8 cellular contexts compared by ENCODE assay signal in the genomic region with DNA sequence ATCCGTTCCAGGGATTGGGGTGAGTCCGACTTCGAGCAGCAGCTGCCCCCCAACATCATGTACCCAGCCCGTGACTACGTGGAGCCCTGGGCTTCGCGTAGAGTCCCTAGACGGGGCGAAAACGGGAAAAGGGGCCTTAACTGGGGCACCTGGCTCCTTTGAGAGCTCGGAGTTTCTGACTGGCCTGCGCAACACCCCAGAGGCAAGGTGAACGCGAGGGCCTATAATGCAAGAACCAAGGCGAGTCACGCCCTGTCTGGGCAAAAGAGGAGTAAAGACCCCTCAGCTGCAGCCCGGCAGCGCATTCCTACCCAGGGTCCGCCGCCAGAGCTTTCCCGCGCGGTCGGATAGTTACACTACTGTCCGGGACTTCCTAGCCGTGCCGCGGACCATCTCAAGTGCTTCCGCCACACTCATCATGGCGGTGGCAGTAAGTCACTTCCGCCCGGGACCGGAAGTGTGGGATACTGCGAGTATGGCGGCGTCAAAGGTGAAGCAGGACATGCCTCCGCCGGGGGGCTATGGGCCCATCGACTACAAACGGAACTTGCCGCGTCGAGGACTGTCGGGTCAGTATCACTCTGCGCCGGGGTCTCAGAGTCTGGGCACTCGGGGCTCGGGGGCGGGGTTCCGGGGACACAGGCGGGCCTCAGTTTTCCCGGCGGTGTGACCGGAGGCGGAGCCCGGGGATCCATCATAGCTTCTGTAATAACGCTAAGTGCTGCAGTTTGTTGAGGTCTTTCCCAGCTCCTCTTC. TPM values are rescaled to one million over a fixed set of nuclear protein-coding genes. Genes with fewer than 3 reads are reported as not detected.
DNase-seq lines count a peak whose midpoint lies in the region; ATAC-seq, FAIRE-seq and TF ChIP-seq lines count a peak whose summit lies in the region.

TSS of gene NDUFA13 (plus strand) at position 462 of the 756 bp plus-strand sequence. CDS start at position 476, 14 bp downstream.

- TF ChIP-seq POLR2A in GM19099 (IDR thresholded peaks at IDR 0.05; ENCODE audit: extremely low read depth, insufficient read length, low read depth): peak; percentile 92

- H3K36me3 ChIP-seq in kidney (ENCODE audit: control insufficient read depth in 1 of 2, insufficient read depth in 2 of 2, low read length in 2 of 2): peaks cover 2 to 5% of the 10 kb centered on the region in 2 donors

- peak within 1 kb of the TSS; percentile 90 to 99 for H3K9ac ChIP-seq in kidney (ENCODE audit: low read length in 2 of 2)

- peak within 1 kb of the TSS; percentile 32 to 83 for H3K27ac ChIP-seq in kidney (ENCODE audit: low read depth in 2 of 2, low read length in 2 of 2)

- H3K4me3 ChIP-seq in AG10803 (ENCODE audit: low read length) (peak within 1 kb of the TSS; percentile 94), kidney (ENCODE audit: low read length in 2 of 2) (peak within 1 kb of the TSS; percentile 95 to 97)

- intact Hi-C loops in kidney (cut with DNase I): no loop called here

- ATAC-seq in HG03378 (IDR thresholded peaks at IDR 0.05; ENCODE audit: unreplicated experiment): peak; percentile 77

- peaks cover 8 to 9% of the 10 kb centered on the region in 2 donors for H3K4me1 ChIP-seq in kidney (ENCODE audit: control insufficient read depth in 1 of 2, insufficient read depth in 1 of 2, low read depth in 1 of 2, low read length in 2 of 2)

- H3K9me3 ChIP-seq in kidney (ENCODE audit: control insufficient read depth in 1 of 2, low read length in 2 of 2): no peaks in the 10 kb centered on the region

- no peak for FAIRE-seq in kidney (lab: Jason Lieb, UNC)

- DNase-seq in AG10803 (ENCODE audit: low read depth) (peak; percentile 90), NCI-H460 (ENCODE audit: extremely low read depth, low read depth) (peak; percentile 84), cerebellar cortex (ENCODE audit: low spot score) (peak; percentile 94), kidney (peak; percentile 96)
- DNase-seq in activated CD4-positive, CD25-positive, alpha-beta regulatory T cell treated with anti-CD3 and anti-CD28 coated beads, Interleukin-2, amount 50 U/mL, for 72 hours: peak; percentile 97
- DNase-seq in stimulated activated CD4-positive, alpha-beta T cell treated with anti-CD3 and anti-CD28 coated beads, Interleukin-15, amount 100 ng/mL, for 1 hour (ENCODE audit: low read depth in 1 of 2, low spot score in 1 of 2): peak; percentile 92 to 93

- peak; percentile 24; the same call in 1 of the 2 replicates for TF ChIP-seq CTCF in AG10803 (conservative IDR thresholded peaks at IDR 0.05; ENCODE audit: low read length)
- no peak for TF ChIP-seq CTCF in kidney (IDR thresholded peaks at IDR 0.05; ENCODE audit: borderline replicate concordance, extremely low read depth, insufficient read depth)

RNA-seq across cellular contexts. Expression of gene NDUFA13, which starts in this region (rescaled TPM):
- 134 and 136 TPM in 2 replicates for total RNA-seq in NCI-H460 (2014; rRNA removed; shearing (Covaris generic))
- 74.0 and 81.4 TPM in 2 replicates for polyA plus RNA-seq in NCI-H460 (2014; cell fraction: nucleus; rRNA removed)
- total RNA-seq in kidney: 328 TPM
- 627 TPM for polyA plus RNA-seq in kidney (ENCODE audit: insufficient read depth, low read depth, low replicate concordance)

Comparison
In these comparisons a context has a peak if more than half of its experiments do, and no peak if none do; other contexts are left out.
1. Peak in every context shown above with its lines: DNase-seq, ATAC-seq, H3K4me3 ChIP-seq and H3K27ac ChIP-seq.